In the genomic region with DNA sequence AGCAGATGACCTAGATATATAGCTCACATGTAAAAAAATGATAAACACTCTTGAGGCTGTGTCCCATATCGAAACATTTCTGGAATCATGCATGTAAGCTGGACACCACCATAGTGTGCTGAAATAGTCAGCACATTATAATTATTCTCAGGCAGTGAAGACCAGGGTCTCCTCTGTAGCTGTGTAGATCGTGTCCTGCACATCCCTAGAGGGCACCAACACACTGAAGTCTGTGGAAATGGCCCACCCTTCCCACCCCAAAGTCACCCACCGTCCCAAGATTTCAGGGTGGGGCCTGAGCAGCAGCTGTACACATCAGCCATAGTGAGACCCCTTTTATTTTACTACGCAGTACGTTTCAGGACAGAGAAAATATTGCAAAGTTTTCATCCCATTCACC, we compare ENCODE assay signal across 26 cellular contexts.
"Had no signal": no experiment of that assay in that cellular context is flagged by ENCODE, and none has a peak within 500 bp of the region (broad histone marks: within the 10 kb centered on the region; RNA-seq: fewer than 3 reads in every experiment).

No MANE protein-coding gene starts in this region.

- H3K4me3 Mint-ChIP-seq: activated CD4-positive, alpha-beta memory T cell treated with anti-CD3 and anti-CD28 coated beads, Interleukin-2, amount 10 ng/mL, durations not matched to agents 7 days and 5 days; activated CD4-positive, alpha-beta T cell treated with anti-CD3 and anti-CD28 coated beads, Interleukin-2, amount 10 ng/mL, durations not matched to agents 24 days and 14 days; activated naive CD4-positive, alpha-beta T cell treated with anti-CD3 and anti-CD28 coated beads, Interleukin-2, amount 10 ng/mL, durations not matched to agents 7 days and 5 days; activated naive CD8-positive, alpha-beta T cell treated with anti-CD3 and anti-CD28 coated beads, Interleukin-2, amount 10 ng/mL, durations not matched to agents 7 days and 5 days; activated T-cell treated with anti-CD3 and anti-CD28 coated beads, Interleukin-2, amount 50 U/mL, for 24 hours; brain; dendritic cell treated with granulocyte-macrophage colony-stimulating factor and Interleukin-4, amounts not matched to agents 40 ng/mL and 50 ng/mL, for 4 days; naive thymus-derived CD8-positive, alpha-beta T cell; T-helper 1 cell treated with Interleukin-12 subunit alpha and Interleukin-12 subunit beta and Interleukin-4 antibody, amounts not matched to agents 30 μg/mL and 1 μg/mL, for 36 hours had no signal

- H3K9me3 Mint-ChIP-seq: activated CD4-positive, alpha-beta memory T cell treated with anti-CD3 and anti-CD28 coated beads, Interleukin-2, amount 10 ng/mL, durations not matched to agents 7 days and 5 days; activated CD4-positive, alpha-beta T cell treated with anti-CD3 and anti-CD28 coated beads, Interleukin-2, amount 10 ng/mL, durations not matched to agents 24 days and 14 days; activated naive CD4-positive, alpha-beta T cell treated with anti-CD3 and anti-CD28 coated beads, Interleukin-2, amount 10 ng/mL, durations not matched to agents 7 days and 5 days; activated naive CD8-positive, alpha-beta T cell treated with anti-CD3 and anti-CD28 coated beads, Interleukin-2, amount 10 ng/mL, durations not matched to agents 7 days and 5 days; activated T-cell treated with anti-CD3 and anti-CD28 coated beads, Interleukin-2, amount 50 U/mL, for 24 hours; brain; dendritic cell treated with granulocyte-macrophage colony-stimulating factor and Interleukin-4, amounts not matched to agents 40 ng/mL and 50 ng/mL, for 4 days; naive thymus-derived CD8-positive, alpha-beta T cell; T-helper 1 cell treated with Interleukin-12 subunit alpha and Interleukin-12 subunit beta and Interleukin-4 antibody, amounts not matched to agents 30 μg/mL and 1 μg/mL, for 36 hours had no signal

- ATAC-seq: left cardiac atrium; naive thymus-derived CD8-positive, alpha-beta T cell had no signal

- H3K4me1 ChIP-seq: ascending aorta had no signal

- H3K27ac ChIP-seq: ascending aorta, right atrium auricular region, suprapubic skin, WERI-Rb-1 had no signal

- H3K4me1 Mint-ChIP-seq: naive thymus-derived CD8-positive, alpha-beta T cell had no signal

- H3K4me3 ChIP-seq: ascending aorta, right atrium auricular region, suprapubic skin, transverse colon had no signal

- H3K27me3 ChIP-seq: ascending aorta, right atrium auricular region, suprapubic skin, transverse colon had no signal

- H3K36me3 ChIP-seq: ascending aorta, suprapubic skin, transverse colon, WERI-Rb-1 had no signal

- H3K27me3 Mint-ChIP-seq: activated naive CD4-positive, alpha-beta T cell treated with anti-CD3 and anti-CD28 coated beads, Interleukin-2, amount 10 ng/mL, durations not matched to agents 7 days and 5 days; brain had no signal

- H3K9me3 ChIP-seq: ascending aorta, right atrium auricular region, suprapubic skin, transverse colon had no signal

- H3K27ac Mint-ChIP-seq: activated CD4-positive, alpha-beta memory T cell treated with anti-CD3 and anti-CD28 coated beads, Interleukin-2, amount 10 ng/mL, durations not matched to agents 7 days and 5 days; activated CD4-positive, alpha-beta T cell treated with anti-CD3 and anti-CD28 coated beads, Interleukin-2, amount 10 ng/mL, durations not matched to agents 24 days and 14 days; activated naive CD4-positive, alpha-beta T cell treated with anti-CD3 and anti-CD28 coated beads, Interleukin-2, amount 10 ng/mL, durations not matched to agents 7 days and 5 days; activated naive CD8-positive, alpha-beta T cell treated with anti-CD3 and anti-CD28 coated beads, Interleukin-2, amount 10 ng/mL, durations not matched to agents 7 days and 5 days; activated T-cell treated with anti-CD3 and anti-CD28 coated beads, Interleukin-2, amount 50 U/mL, for 24 hours; dendritic cell treated with granulocyte-macrophage colony-stimulating factor and Interleukin-4, amounts not matched to agents 40 ng/mL and 50 ng/mL, for 4 days; naive thymus-derived CD8-positive, alpha-beta T cell; T-helper 1 cell treated with Interleukin-12 subunit alpha and Interleukin-12 subunit beta and Interleukin-4 antibody, amounts not matched to agents 30 μg/mL and 1 μg/mL, for 36 hours had no signal

- FAIRE-seq: endometrium, frontal cortex, keratinocyte, TTC549 had no signal

- DNase-seq: activated CD4-positive, alpha-beta memory T cell treated with anti-CD3 and anti-CD28 coated beads, Interleukin-2, amount 10 ng/mL, durations not matched to agents 7 days and 5 days; activated CD4-positive, alpha-beta T cell treated with anti-CD3 and anti-CD28 coated beads, Interleukin-2, amount 10 ng/mL, durations not matched to agents 24 days and 14 days; activated CD4-positive, CD25-positive, alpha-beta regulatory T cell treated with anti-CD3 and anti-CD28 coated beads, Interleukin-2, amount 50 U/mL, for 72 hours; activated CD8-positive, alpha-beta memory T cell treated with anti-CD3 and anti-CD28 coated beads, Interleukin-2, amount 50 U/mL, for 48 hours; activated gamma-delta T cell; activated naive CD4-positive, alpha-beta T cell treated with anti-CD3 and anti-CD28 coated beads, Interleukin-2, amount 10 ng/mL, durations not matched to agents 7 days and 5 days; activated naive CD8-positive, alpha-beta T cell treated with anti-CD3 and anti-CD28 coated beads, Interleukin-2, amount 10 ng/mL, durations not matched to agents 7 days and 5 days; activated T-cell treated with anti-CD3 and anti-CD28 coated beads, Interleukin-2, amount 50 U/mL, for 24 hours; effector CD4-positive, alpha-beta T cell; left cardiac atrium; mammary epithelial cell; midbrain; naive thymus-derived CD8-positive, alpha-beta T cell; T-helper 9 cell; transverse colon; WERI-Rb-1 had no signal

- H3K36me3 Mint-ChIP-seq: activated naive CD4-positive, alpha-beta T cell treated with anti-CD3 and anti-CD28 coated beads, Interleukin-2, amount 10 ng/mL, durations not matched to agents 7 days and 5 days; activated naive CD8-positive, alpha-beta T cell treated with anti-CD3 and anti-CD28 coated beads, Interleukin-2, amount 10 ng/mL, durations not matched to agents 7 days and 5 days; brain had no signal
